In genomic region chr11:129814244-129814992, GRCh38 we compare ENCODE assay signal across 9 cellular contexts. TPM values are rescaled to one million over a fixed set of nuclear protein-coding genes. Genes with fewer than 3 reads are reported as not detected.
A peak's percentile ranks its signal among the peaks of the same experiment; 100 is the strongest.
DNase-seq lines count a peak whose midpoint lies in the region; ATAC-seq and TF ChIP-seq lines count a peak whose summit lies in the region.
"Had no signal": no experiment of that assay in that cellular context is flagged by ENCODE, and none has a peak within 500 bp of the region (broad histone marks: within the 10 kb centered on the region; RNA-seq: fewer than 3 reads in every experiment).

No MANE protein-coding gene starts in this region.

- peak overlapping the region; percentile 83 for H3K4me3 Mint-ChIP-seq in activated T-cell treated with anti-CD3 and anti-CD28 coated beads, Interleukin-2, amount 50 U/mL, for 4 hours
- H3K4me3 Mint-ChIP-seq in neural progenitor cell = no peak overlapping the region
- H3K4me3 Mint-ChIP-seq in type B pancreatic cell = peak overlapping the region; percentile 57

- CTCF ChIA-PET in SK-N-SH (lab: Yijun Ruan, JAX) = interaction anchor here (0.8 to 1.3 kb wide), 2 partner anchors 14 to 64 kb away, joined by 3 read pairs; no protein-coding TSS in a partner anchor

- H3K9ac ChIP-seq in SK-N-SH (no peak overlapping the region), neural progenitor cell (no peak overlapping the region)

- H3K4me2 ChIP-seq in SK-N-SH (no peak overlapping the region), neural progenitor cell (no peak overlapping the region)

- DNase-seq in SK-N-SH = peak; percentile 30
- DNase-seq in activated T-cell treated with anti-CD3 and anti-CD28 coated beads, Interleukin-2, amount 50 U/mL, for 4 hours = peak; percentile 47
- DNase-seq in neural progenitor cell (ENCODE audit: low spot score) = peak; percentile 6
- no peak for DNase-seq in type B pancreatic cell (ENCODE audit: extremely low spot score, unreplicated experiment)
- no peak for DNase-seq in NCI-H2081 (lab: John Stamatoyannopoulos, UW)
- no peak for DNase-seq in GM19238 (ENCODE audit: insufficient read length, low spot score)
- DNase-seq: NCI-H526 treated with DMSO at 0.1 percent for 48 hours had no signal

- POLR2A ChIA-PET in SK-N-SH (lab: Yijun Ruan, JAX) = interaction anchor here (0.6 to 0.9 kb wide), 2 partner anchors 17 to 309 kb away, joined by 3 read pairs; no protein-coding TSS in a partner anchor

- peaks cover 50% of the 10 kb centered on the region for H3K4me1 Mint-ChIP-seq in activated T-cell treated with anti-CD3 and anti-CD28 coated beads, Interleukin-2, amount 50 U/mL, for 4 hours (ENCODE audit: low read depth)
- H3K4me1 Mint-ChIP-seq in neural progenitor cell (no peaks in the 10 kb centered on the region), type B pancreatic cell (ENCODE audit: unreplicated experiment) (peaks cover 4% of the 10 kb centered on the region)

- no peak for TF ChIP-seq RAD21 in SK-N-SH (IDR thresholded peaks at IDR 0.05; ENCODE audit: low read length)

- TF ChIP-seq CTCF in SK-N-SH (IDR thresholded peaks at IDR 0.05) = no peak
- no peak for TF ChIP-seq CTCF in neural progenitor cell (IDR thresholded peaks at IDR 0.05)
- no peak for TF ChIP-seq CTCF in type B pancreatic cell (conservative IDR thresholded peaks at IDR 0.05)

- H3K9me3 ChIP-seq in SK-N-SH (no peaks in the 10 kb centered on the region), neural progenitor cell (ENCODE audit: low read depth) (no peaks in the 10 kb centered on the region)

- H2AFZ ChIP-seq in SK-N-SH (ENCODE audit: low read depth) (no peak overlapping the region), neural progenitor cell (replicated peaks) (no peak overlapping the region)

- H4K20me1 ChIP-seq in SK-N-SH (ENCODE audit: insufficient read depth) (no peaks in the 10 kb centered on the region), neural progenitor cell (ENCODE audit: low read depth) (no peaks in the 10 kb centered on the region)

- no peaks in the 10 kb centered on the region for H3K36me3 ChIP-seq in SK-N-SH (replicated peaks in 1 of 2; ENCODE audit: control insufficient read depth in 1 of 2, insufficient read depth in 2 of 2, low read length in 1 of 2)
- H3K36me3 ChIP-seq in neural progenitor cell = no peaks in the 10 kb centered on the region

- peaks cover 2% of the 10 kb centered on the region for H3K9me3 Mint-ChIP-seq in activated T-cell treated with anti-CD3 and anti-CD28 coated beads, Interleukin-2, amount 50 U/mL, for 4 hours
- H3K9me3 Mint-ChIP-seq in neural progenitor cell = peaks cover 3% of the 10 kb centered on the region
- H3K9me3 Mint-ChIP-seq in type B pancreatic cell = no peaks in the 10 kb centered on the region

- H3F3A ChIP-seq in SK-N-SH (replicated peaks; ENCODE audit: insufficient read depth) (no peaks in the 10 kb centered on the region), neural progenitor cell (ENCODE audit: low read depth) (no peaks in the 10 kb centered on the region)

- H3K27me3 ChIP-seq in SK-N-SH (ENCODE audit: insufficient read depth) = peaks cover 27% of the 10 kb centered on the region
- H3K27me3 ChIP-seq in neural progenitor cell = peaks cover 65% of the 10 kb centered on the region

- no peak for TF ChIP-seq EP300 in SK-N-SH (IDR thresholded peaks at IDR 0.05; ENCODE audit: borderline replicate concordance in 1 of 2, low read depth in 1 of 2, low read length in 1 of 2)

- peaks cover 2% of the 10 kb centered on the region for H3K36me3 Mint-ChIP-seq in activated T-cell treated with anti-CD3 and anti-CD28 coated beads, Interleukin-2, amount 50 U/mL, for 4 hours (ENCODE audit: insufficient read depth)
- H3K36me3 Mint-ChIP-seq in neural progenitor cell (no peaks in the 10 kb centered on the region), type B pancreatic cell (no peaks in the 10 kb centered on the region)

- H3K9me2 ChIP-seq in SK-N-SH = no peaks in the 10 kb centered on the region

- no peak overlapping the region for H3K27ac ChIP-seq in SK-N-SH (ENCODE audit: low read depth in 2 of 2, low read length in 1 of 2)
- H3K27ac ChIP-seq in neural progenitor cell = no peak overlapping the region

- H3K79me2 ChIP-seq in SK-N-SH (ENCODE audit: insufficient read depth) (no peaks in the 10 kb centered on the region), neural progenitor cell (ENCODE audit: low read depth) (no peaks in the 10 kb centered on the region)

- WGBS in SK-N-SH (ENCODE audit: low lambda C conversion rate) = 90% methylated on average over 24 of the region's 24 CpGs

- ATAC-seq in SK-N-SH treated with all-trans-retinoic acid at 6 μM for 48 hours = no peak
- peak; percentile 69 to 79 for ATAC-seq in activated T-cell treated with anti-CD3 and anti-CD28 coated beads, Interleukin-2, amount 50 U/mL, for 4 hours
- no peak for ATAC-seq in HG02852 (IDR thresholded peaks at IDR 0.05; ENCODE audit: unreplicated experiment)

- H3K27ac Mint-ChIP-seq in neural progenitor cell (no peak overlapping the region), type B pancreatic cell (no peak overlapping the region)

- H3K4me3 ChIP-seq in SK-N-SH (ENCODE audit: low read depth in 2 of 2, low read length in 1 of 2) (no peak overlapping the region), neural progenitor cell (no peak overlapping the region)

- peaks cover 13% of the 10 kb centered on the region for H3K27me3 Mint-ChIP-seq in activated T-cell treated with anti-CD3 and anti-CD28 coated beads, Interleukin-2, amount 50 U/mL, for 4 hours (ENCODE audit: low read depth)
- peaks cover 7% of the 10 kb centered on the region for H3K27me3 Mint-ChIP-seq in neural progenitor cell (ENCODE audit: insufficient read depth, low read depth)
- peaks cover 81% of the 10 kb centered on the region for H3K27me3 Mint-ChIP-seq in type B pancreatic cell

- peaks cover 0 to 10% of the 10 kb centered on the region in 2 experiments; a peak in 1 of 4 replicates for H3K4me1 ChIP-seq in SK-N-SH (ENCODE audit: control insufficient read depth in 1 of 2, insufficient read depth in 2 of 2, low read depth in 1 of 2, low read length in 1 of 2)
- H3K4me1 ChIP-seq in neural progenitor cell = no peaks in the 10 kb centered on the region

TF ChIP-seq in SK-N-SH, 30 proteins besides CTCF, POLR2A, EP300 and RAD21 (continues in another document):
- TF ChIP-seq SIN3A (IDR thresholded peaks at IDR 0.05; ENCODE audit: borderline replicate concordance, low read depth, low read length) (no peak), USF1 (IDR thresholded peaks at IDR 0.05; ENCODE audit: borderline replicate concordance, low read depth) (no peak), PBX3 (IDR thresholded peaks at IDR 0.05) (no peak), RCOR1 (IDR thresholded peaks at IDR 0.05; ENCODE audit: low read length) (no peak)

TF ChIP-seq in SK-N-SH treated with all-trans-retinoic acid at 6 μM for 48 hours, 23 proteins besides CTCF, POLR2A, EP300 and RAD21 (continues in another document):
- TF ChIP-seq ZFP3 (CRISPR knock-in tag; IDR thresholded peaks at IDR 0.05) = no peak
- TF ChIP-seq PPARA (CRISPR knock-in tag; IDR thresholded peaks at IDR 0.05; ENCODE audit: borderline replicate concordance) = no peak
- no peak for TF ChIP-seq ESRRG (CRISPR knock-in tag; IDR thresholded peaks at IDR 0.05)
- TF ChIP-seq ZNF565 (CRISPR knock-in tag; conservative IDR thresholded peaks at IDR 0.05; ENCODE audit: low read depth) = no peak
- TF ChIP-seq GLIS3 (CRISPR knock-in tag; IDR thresholded peaks at IDR 0.05) = no peak
- TF ChIP-seq BACH2 (CRISPR knock-in tag; IDR thresholded peaks at IDR 0.05; ENCODE audit: borderline replicate concordance) = no peak
- no peak for TF ChIP-seq CSDC2 (CRISPR knock-in tag; IDR thresholded peaks at IDR 0.05)
- no peak for TF ChIP-seq ZFP30 (CRISPR knock-in tag; IDR thresholded peaks at IDR 0.05)
- no peak for TF ChIP-seq TCF4 (CRISPR knock-in tag; IDR thresholded peaks at IDR 0.05; ENCODE audit: borderline replicate concordance)
- TF ChIP-seq TSHZ2 (CRISPR knock-in tag; IDR thresholded peaks at IDR 0.05) = no peak
- no peak for TF ChIP-seq ZNF8 (CRISPR knock-in tag; IDR thresholded peaks at IDR 0.05)
- TF ChIP-seq ZNF70 (CRISPR knock-in tag; IDR thresholded peaks at IDR 0.05) = no peak
- no peak for TF ChIP-seq TOX (CRISPR knock-in tag; IDR thresholded peaks at IDR 0.05; ENCODE audit: borderline replicate concordance)

RNA-seq across cellular contexts. Expression of gene TMEM45B, which starts 1.2 kb away (rescaled TPM):
- not detected in 2 replicates for polyA plus RNA-seq in SK-N-SH (2012; rRNA removed)
- polyA plus RNA-seq in SK-N-SH (2012; cell fraction: cytosol; rRNA removed) = 0.04 TPM in 1 of 2 replicates, not detected in the other
- not detected in 2 replicates for polyA plus RNA-seq in SK-N-SH (2012; cell fraction: nucleus; rRNA removed)
- total RNA-seq in activated T-cell treated with anti-CD3 and anti-CD28 coated beads, Interleukin-2, amount 50 U/mL, for 4 hours = under 1 TPM; 0.16 to 0.48 (median 0.33) TPM
- total RNA-seq in neural progenitor cell (ENCODE audit: low replicate concordance) = not detected in 2 replicates
- 28.2 and 34.0 TPM in 2 replicates for total RNA-seq in type B pancreatic cell (ENCODE audit: low replicate concordance)

Comparison
In these comparisons a context has a peak if more than half of its experiments do, and no peak if none do; other contexts are left out.
1. DNase-seq: peak in SK-N-SH (single experiment), activated T-cell treated with anti-CD3 and anti-CD28 coated beads, Interleukin-2, amount 50 U/mL, for 4 hours (single experiment) and neural progenitor cell (single experiment); none in type B pancreatic cell (single experiment), NCI-H2081 (0 of 2) and GM19238 (single experiment).
2. ATAC-seq: peak in activated T-cell treated with anti-CD3 and anti-CD28 coated beads, Interleukin-2, amount 50 U/mL, for 4 hours (2 of 2); none in SK-N-SH treated with all-trans-retinoic acid at 6 μM for 48 hours (single experiment) and HG02852 (single experiment).
3. RNA of gene TMEM45B, which starts 1.2 kb away (total RNA-seq): 28.2 to 34.0 TPM in type B pancreatic cell; 0.16 to 0.48 TPM in activated T-cell treated with anti-CD3 and anti-CD28 coated beads, Interleukin-2, amount 50 U/mL, for 4 hours and not detected in neural progenitor cell; every median in the first group is over 10 times any median in the second.